Comparison of ENCODE assay signal across 10 cellular contexts in the genomic region with DNA sequence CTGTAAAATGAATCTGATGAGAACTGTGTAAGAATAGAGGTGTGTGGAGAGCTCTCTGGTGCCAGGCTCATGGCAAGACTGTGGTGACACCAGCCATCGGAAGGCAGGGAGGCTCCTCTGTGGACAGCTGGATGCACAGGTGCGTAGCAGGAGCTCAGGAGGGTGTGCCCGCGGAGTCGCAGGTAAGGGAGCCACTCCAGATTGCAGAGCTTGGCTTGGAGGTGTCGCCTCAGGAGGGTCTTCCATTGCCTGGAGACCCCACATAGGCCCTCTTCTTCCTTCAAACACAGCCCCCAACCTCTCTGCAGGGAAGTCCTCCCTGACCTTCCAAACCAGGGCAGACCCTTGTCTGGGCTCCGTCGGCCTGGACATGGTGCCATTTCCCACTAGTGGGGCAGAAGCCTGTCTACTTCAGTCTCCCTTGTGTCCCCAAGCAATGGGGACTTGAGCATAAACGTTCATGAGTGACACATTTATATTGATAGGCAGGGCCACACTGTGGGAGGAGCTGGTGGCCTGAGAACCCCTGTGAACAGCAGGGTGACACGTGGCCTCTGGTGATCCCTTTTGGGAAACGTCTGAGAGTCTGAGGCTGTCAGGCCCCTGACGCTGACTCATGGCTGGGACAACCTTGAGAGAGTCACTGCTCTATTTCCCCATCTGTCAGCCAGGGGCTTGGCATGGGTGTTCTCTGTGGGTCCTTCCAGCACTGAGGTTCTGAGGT. TPM values are rescaled to one million over a fixed set of nuclear protein-coding genes. Genes with fewer than 3 reads are reported as not detected.
A peak's percentile ranks its signal among the peaks of the same experiment; 100 is the strongest.
DNase-seq lines count a peak whose midpoint lies in the region; ATAC-seq, FAIRE-seq and TF ChIP-seq lines count a peak whose summit lies in the region.
"Had no signal": no experiment of that assay in that cellular context is flagged by ENCODE, and none has a peak within 500 bp of the region (broad histone marks: within the 10 kb centered on the region; RNA-seq: fewer than 3 reads in every experiment).

No MANE protein-coding gene starts in this region.

- H3K27ac Mint-ChIP-seq in CD14-positive monocyte = peak overlapping the region in 2 of 7 donors; percentile 42 to 81

- no peak for TF ChIP-seq POLR2A in GM12892 (IDR thresholded peaks at IDR 0.05; ENCODE audit: low read depth, low read length)

- peak overlapping the region in 1 of 2 donors; percentile 43 for H3K4me3 Mint-ChIP-seq in CD14-positive monocyte

- H3K4me1 Mint-ChIP-seq in CD14-positive monocyte = peaks cover 2% of the 10 kb centered on the region

- no peak for ATAC-seq in HG03175 (IDR thresholded peaks at IDR 0.05; ENCODE audit: unreplicated experiment)
- ATAC-seq: foreskin keratinocyte, SK-N-SH treated with all-trans-retinoic acid at 6 μM for 48 hours had no signal

- no peak for TF ChIP-seq CTCF in CD14-positive monocyte (IDR thresholded peaks at IDR 0.05)
- TF ChIP-seq CTCF in GM10248 (IDR thresholded peaks at IDR 0.05; ENCODE audit: control extremely low read depth, extremely low read depth, low read depth, missing control alignments) = no peak

- CTCF ChIA-PET in GM10248 (lab: Yijun Ruan, JAX) = interaction anchor here (1.3 to 1.4 kb wide), 2 partner anchors 12 to 83 kb away, joined by 4 to 7 read pairs; partner anchors contain the start of gene MYEOV

- FAIRE-seq in GM12892 (lab: Jason Lieb, UNC) = no peak

- POLR2A ChIA-PET in GM10248 (lab: Yijun Ruan, JAX) = no interaction called here

- no peaks in the 10 kb centered on the region for H3K36me3 Mint-ChIP-seq in CD14-positive monocyte

- H3K9me3 Mint-ChIP-seq in CD14-positive monocyte = peaks cover 0 to 2% (median 0%) of the 10 kb centered on the region in 7 donors

- intact Hi-C loops in CD14-positive monocyte (cut with micrococcal nuclease) = no loop called here

- peaks cover 6 to 22% (median 14%) of the 10 kb centered on the region in 3 donors for H3K27me3 Mint-ChIP-seq in CD14-positive monocyte (ENCODE audit: low read depth in 3 of 3)

- peak; percentile 61 for DNase-seq in CD14-positive monocyte (ENCODE audit: low spot score)
- peak; percentile 60 for DNase-seq in GM10248 (ENCODE audit: extremely low spot score)
- peak; percentile 54 for DNase-seq in SW480 (ENCODE audit: low spot score)
- peak; percentile 77 for DNase-seq in mesenteric fat pad (ENCODE audit: low spot score)
- no peak for DNase-seq in epidermal melanocyte (ENCODE audit: insufficient read length, low spot score)
- DNase-seq in GM12892 (ENCODE audit: insufficient read length) = no peak
- DNase-seq: foreskin keratinocyte had no signal

RNA-seq across cellular contexts. Expression of gene SMIM38, which starts 54.4 kb away (rescaled TPM):
- polyA plus RNA-seq in CD14-positive monocyte = not detected
- 0.29 TPM for total RNA-seq in mesenteric fat pad
- polyA plus RNA-seq in GM12892 (2012; ENCODE audit: missing spikeins) = 4.6 TPM
- total RNA-seq: foreskin keratinocyte, HT1080 had no signal
- polyA plus RNA-seq: foreskin keratinocyte had no signal

Comparison
In these comparisons a context has a peak if more than half of its experiments do, and no peak if none do; other contexts are left out.
1. DNase-seq: peak in CD14-positive monocyte (single experiment), GM10248 (single experiment), SW480 (single experiment) and mesenteric fat pad (single experiment); none in epidermal melanocyte (single experiment) and GM12892 (single experiment).